28 cellular contexts compared by ENCODE assay signal in genomic region chr4:6022607-6023288, GRCh38. TPM values are rescaled to one million over a fixed set of nuclear protein-coding genes. Genes with fewer than 3 reads are reported as not detected.
"Had no signal": no experiment of that assay in that cellular context is flagged by ENCODE, and none has a peak within 500 bp of the region (broad histone marks: within the 10 kb centered on the region; RNA-seq: fewer than 3 reads in every experiment).

No MANE protein-coding gene starts in this region.

- ATAC-seq: activated naive CD8-positive, alpha-beta T cell treated with anti-CD3 and anti-CD28 coated beads, Interleukin-2, amount 50 U/mL, for 24 hours; body of pancreas; esophagus mucosa had no signal

- DNase-seq: activated CD4-positive, alpha-beta memory T cell treated with anti-CD3 and anti-CD28 coated beads, Interleukin-2, amount 10 ng/mL, durations not matched to agents 7 days and 5 days; activated CD4-positive, alpha-beta T cell treated with anti-CD3 and anti-CD28 coated beads for 4 hours; activated CD4-positive, alpha-beta T cell treated with anti-CD3 and anti-CD28 coated beads, Interleukin-2, amount 10 ng/mL, durations not matched to agents 7 days and 5 days; activated CD4-positive, alpha-beta T cell treated with anti-CD3 and anti-CD28 coated beads, Interleukin-2, amount 50 U/mL, for 4 hours; activated CD4-positive, CD25-positive, alpha-beta regulatory T cell; activated CD4-positive, CD25-positive, alpha-beta regulatory T cell treated with anti-CD3 and anti-CD28 coated beads, Interleukin-2, amount 50 U/mL, for 72 hours; activated CD8-positive, alpha-beta memory T cell treated with anti-CD3 and anti-CD28 coated beads, Interleukin-2, amount 50 U/mL, for 48 hours; activated effector memory CD4-positive, alpha-beta T cell treated with anti-CD3 and anti-CD28 coated beads, Interleukin-2, amount 50 U/mL, for 16 hours; activated naive CD4-positive, alpha-beta T cell treated with anti-CD3 and anti-CD28 coated beads for 36 hours; activated naive CD8-positive, alpha-beta T cell treated with anti-CD3 and anti-CD28 coated beads for 36 hours; activated naive CD8-positive, alpha-beta T cell treated with anti-CD3 and anti-CD28 coated beads, Interleukin-2, amount 50 U/mL, for 24 hours; activated T-cell treated with anti-CD3 and anti-CD28 coated beads for 4 hours; activated T-cell treated with anti-CD3 and anti-CD28 coated beads, Interleukin-2, amount 50 U/mL, for 24 hours; adrenal gland; amygdala; aorta; body of pancreas; central memory CD4-positive, alpha-beta T cell; cerebellar nuclear complex; effector memory CD4-positive, alpha-beta T cell; endodermal cell; foreskin fibroblast; T-helper 2 cell had no signal

- H3K27me3 Mint-ChIP-seq: activated CD4-positive, alpha-beta memory T cell treated with anti-CD3 and anti-CD28 coated beads, Interleukin-2, amount 10 ng/mL, durations not matched to agents 7 days and 5 days; activated CD4-positive, alpha-beta T cell treated with anti-CD3 and anti-CD28 coated beads, Interleukin-2, amount 10 ng/mL, durations not matched to agents 7 days and 5 days had no signal

- H3K36me3 Mint-ChIP-seq: activated naive CD4-positive, alpha-beta T cell treated with anti-CD3 and anti-CD28 coated beads, Interleukin-2, amount 50 U/mL, for 24 hours; activated naive CD8-positive, alpha-beta T cell treated with anti-CD3 and anti-CD28 coated beads for 36 hours had no signal

- H3K4me1 Mint-ChIP-seq: activated CD4-positive, alpha-beta memory T cell treated with anti-CD3 and anti-CD28 coated beads, Interleukin-2, amount 10 ng/mL, durations not matched to agents 7 days and 5 days; activated CD4-positive, alpha-beta T cell treated with anti-CD3 and anti-CD28 coated beads, Interleukin-2, amount 10 ng/mL, durations not matched to agents 7 days and 5 days; activated naive CD4-positive, alpha-beta T cell treated with anti-CD3 and anti-CD28 coated beads, Interleukin-2, amount 50 U/mL, for 24 hours; activated naive CD8-positive, alpha-beta T cell treated with anti-CD3 and anti-CD28 coated beads for 36 hours; activated naive CD8-positive, alpha-beta T cell treated with anti-CD3 and anti-CD28 coated beads, Interleukin-2, amount 50 U/mL, for 24 hours; endodermal cell had no signal

- H3K27ac Mint-ChIP-seq: activated CD4-positive, alpha-beta memory T cell treated with anti-CD3 and anti-CD28 coated beads, Interleukin-2, amount 10 ng/mL, durations not matched to agents 7 days and 5 days; activated CD4-positive, alpha-beta T cell treated with anti-CD3 and anti-CD28 coated beads, Interleukin-2, amount 10 ng/mL, durations not matched to agents 7 days and 5 days; activated naive CD4-positive, alpha-beta T cell treated with anti-CD3 and anti-CD28 coated beads for 36 hours; activated naive CD4-positive, alpha-beta T cell treated with anti-CD3 and anti-CD28 coated beads, Interleukin-2, amount 50 U/mL, for 24 hours; activated naive CD8-positive, alpha-beta T cell treated with anti-CD3 and anti-CD28 coated beads for 36 hours; activated T-cell treated with anti-CD3 and anti-CD28 coated beads, Interleukin-2, amount 50 U/mL, for 24 hours; activated T-helper 2 cell treated with anti-CD3 and anti-CD28 coated beads, Interferon-gamma antibody, Interleukin-2, Interleukin-4, amounts not matched to agents 10 μg/mL and 5 μg/mL and 100 μg/mL, durations not matched to agents 14 hours and 24 hours and 36 hours; dendritic cell treated with granulocyte-macrophage colony-stimulating factor and Interleukin-4, amounts not matched to agents 40 ng/mL and 50 ng/mL, for 4 days; endodermal cell had no signal

- H3K4me3 Mint-ChIP-seq: activated CD4-positive, alpha-beta memory T cell treated with anti-CD3 and anti-CD28 coated beads, Interleukin-2, amount 10 ng/mL, durations not matched to agents 7 days and 5 days; activated CD4-positive, alpha-beta T cell treated with anti-CD3 and anti-CD28 coated beads, Interleukin-2, amount 10 ng/mL, durations not matched to agents 7 days and 5 days; activated naive CD4-positive, alpha-beta T cell treated with anti-CD3 and anti-CD28 coated beads for 36 hours; activated naive CD4-positive, alpha-beta T cell treated with anti-CD3 and anti-CD28 coated beads, Interleukin-2, amount 50 U/mL, for 24 hours; activated naive CD8-positive, alpha-beta T cell treated with anti-CD3 and anti-CD28 coated beads for 36 hours; activated naive CD8-positive, alpha-beta T cell treated with anti-CD3 and anti-CD28 coated beads, Interleukin-2, amount 50 U/mL, for 24 hours; activated T-cell treated with anti-CD3 and anti-CD28 coated beads, Interleukin-2, amount 50 U/mL, for 24 hours; dendritic cell treated with granulocyte-macrophage colony-stimulating factor and Interleukin-4, amounts not matched to agents 40 ng/mL and 50 ng/mL, for 4 days; endodermal cell had no signal

- H3K9me3 Mint-ChIP-seq: activated CD4-positive, alpha-beta memory T cell treated with anti-CD3 and anti-CD28 coated beads, Interleukin-2, amount 10 ng/mL, durations not matched to agents 7 days and 5 days; activated CD4-positive, alpha-beta T cell treated with anti-CD3 and anti-CD28 coated beads, Interleukin-2, amount 10 ng/mL, durations not matched to agents 7 days and 5 days; activated naive CD4-positive, alpha-beta T cell treated with anti-CD3 and anti-CD28 coated beads for 36 hours; activated naive CD4-positive, alpha-beta T cell treated with anti-CD3 and anti-CD28 coated beads, Interleukin-2, amount 50 U/mL, for 24 hours; activated naive CD8-positive, alpha-beta T cell treated with anti-CD3 and anti-CD28 coated beads for 36 hours; activated naive CD8-positive, alpha-beta T cell treated with anti-CD3 and anti-CD28 coated beads, Interleukin-2, amount 50 U/mL, for 24 hours; activated T-cell treated with anti-CD3 and anti-CD28 coated beads, Interleukin-2, amount 50 U/mL, for 24 hours; activated T-helper 2 cell treated with anti-CD3 and anti-CD28 coated beads, Interferon-gamma antibody, Interleukin-2, Interleukin-4, amounts not matched to agents 10 μg/mL and 5 μg/mL and 100 μg/mL, durations not matched to agents 14 hours and 24 hours and 36 hours; dendritic cell treated with granulocyte-macrophage colony-stimulating factor and Interleukin-4, amounts not matched to agents 40 ng/mL and 50 ng/mL, for 4 days; endodermal cell had no signal

RNA-seq across cellular contexts. Expression of gene C4orf50, which starts 4.5 kb away (rescaled TPM):
- total RNA-seq: activated naive CD4-positive, alpha-beta T cell treated with anti-CD3 and anti-CD28 coated beads for 36 hours; activated naive CD8-positive, alpha-beta T cell treated with anti-CD3 and anti-CD28 coated beads for 36 hours; epithelial cell of proximal tubule had no signal
